22 cellular contexts compared by ENCODE assay signal in genomic region chr6:63410435-63411426, GRCh38.
A peak's percentile ranks its signal among the peaks of the same experiment; 100 is the strongest.
DNase-seq lines count a peak whose midpoint lies in the region; ATAC-seq, FAIRE-seq and TF ChIP-seq lines count a peak whose summit lies in the region.
"Had no signal": no experiment of that assay in that cellular context is flagged by ENCODE, and none has a peak within 500 bp of the region (broad histone marks: within the 10 kb centered on the region; RNA-seq: fewer than 3 reads in every experiment).

No MANE protein-coding gene starts in this region.

- FAIRE-seq in small intestine (lab: Jason Lieb, UNC): no peak
- FAIRE-seq: A549, D721Med, GM19239 had no signal

- H3K36me3 ChIP-seq in body of pancreas (replicated peaks in 1 of 2; ENCODE audit: insufficient read depth in 1 of 2, low read depth in 2 of 2) (no peaks in the 10 kb centered on the region), mucosa of descending colon (ENCODE audit: low read depth) (no peaks in the 10 kb centered on the region), small intestine (ENCODE audit: control insufficient read depth in 2 of 2, insufficient read depth in 2 of 2, low read length in 2 of 2) (no peaks in the 10 kb centered on the region)
- H3K36me3 ChIP-seq: BE2C had no signal

- H3K27ac ChIP-seq in body of pancreas: peak overlapping the region in 3 of 4 donors; percentile 27 to 69 (median 41)
- no peak overlapping the region for H3K27ac ChIP-seq in small intestine (ENCODE audit: low read depth in 1 of 2, low read length in 1 of 2)
- H3K27ac ChIP-seq in caudate nucleus (ENCODE audit: low read depth, low read length): no peak overlapping the region
- H3K27ac ChIP-seq: A549, C4-2B, HL-60 had no signal

- intact Hi-C loops in body of pancreas (cut with DNase I) (no loop called here), left colon (cut with DNase I, micrococcal nuclease) (no loop called here), mucosa of descending colon (cut with DNase I, micrococcal nuclease) (no loop called here)

- no peak for TF ChIP-seq POLR2A in body of pancreas (IDR thresholded peaks at IDR 0.05)

- WGBS in body of pancreas, 2 donors: 34 to 36% methylated on average over 6 of the region's 6 CpGs
- WGBS in small intestine, 3 donors: 25 to 64% (median 36%) methylated on average over 6 of the region's 6 CpGs

- H3K4me1 ChIP-seq in body of pancreas (peaks cover 6% of the 10 kb centered on the region), mucosa of descending colon (ENCODE audit: low read depth) (no peaks in the 10 kb centered on the region), small intestine (ENCODE audit: control insufficient read depth in 2 of 2, insufficient read depth in 1 of 2, low read depth in 1 of 2, low read length in 1 of 2) (no peaks in the 10 kb centered on the region)
- H3K4me1 ChIP-seq: BE2C had no signal

- ATAC-seq in body of pancreas: peak; percentile 70
- peak; percentile 86 for ATAC-seq in left colon
- peak; percentile 82 for ATAC-seq in mucosa of descending colon
- ATAC-seq: A549 had no signal

- H3K4me3 ChIP-seq in body of pancreas: no peak overlapping the region
- H3K4me3 ChIP-seq in mucosa of descending colon: no peak overlapping the region
- no peak overlapping the region for H3K4me3 ChIP-seq in small intestine (ENCODE audit: low read depth in 1 of 2, low read length in 2 of 2)
- H3K4me3 ChIP-seq: A549 had no signal

- H3K9me3 ChIP-seq in body of pancreas (no peaks in the 10 kb centered on the region), mucosa of descending colon (no peaks in the 10 kb centered on the region), small intestine (ENCODE audit: control insufficient read depth, low read depth) (no peaks in the 10 kb centered on the region)
- H3K9me3 ChIP-seq: BE2C had no signal

- DNase-seq in body of pancreas (peak in 1 of 4 donors; percentile 22), left colon (no peak), mucosa of descending colon (peak in 1 of 3 donors; percentile 23), small intestine (peak; percentile 60), 8988T (no peak), activated gamma-delta T cell (lab: John Stamatoyannopoulos, UW) (no peak), caudate nucleus (lab: John Stamatoyannopoulos, UW) (no peak)
- no peak for DNase-seq in activated T-cell treated with anti-CD3 and anti-CD28 coated beads, Interleukin-2, amount 50 U/mL, for 1 hour
- DNase-seq: BE2C; CD4-positive, alpha-beta memory T cell; DMS153; DMS79 treated with DMSO at 0.1 percent for 48 hours; EL; GF-D8; GOT3; H9; IMR-90 had no signal

- no peak for TF ChIP-seq CTCF in body of pancreas (IDR thresholded peaks at IDR 0.05)
- TF ChIP-seq CTCF in mucosa of descending colon (IDR thresholded peaks at IDR 0.05): no peak

- H3K27me3 ChIP-seq in body of pancreas (no peaks in the 10 kb centered on the region), small intestine (ENCODE audit: control insufficient read depth in 2 of 2, insufficient read depth in 2 of 2, low read length in 2 of 2) (no peaks in the 10 kb centered on the region)
- H3K27me3 ChIP-seq: BE2C had no signal

Comparison
In these comparisons a context has a peak if more than half of its experiments do, and no peak if none do; other contexts are left out.
1. H3K27ac ChIP-seq: peak in body of pancreas (3 of 4); none in small intestine (0 of 2) and caudate nucleus (single experiment).
2. Peak in every context shown above with its lines, with median percentiles within 50 percentile points of each other: ATAC-seq.